In the genomic region with DNA sequence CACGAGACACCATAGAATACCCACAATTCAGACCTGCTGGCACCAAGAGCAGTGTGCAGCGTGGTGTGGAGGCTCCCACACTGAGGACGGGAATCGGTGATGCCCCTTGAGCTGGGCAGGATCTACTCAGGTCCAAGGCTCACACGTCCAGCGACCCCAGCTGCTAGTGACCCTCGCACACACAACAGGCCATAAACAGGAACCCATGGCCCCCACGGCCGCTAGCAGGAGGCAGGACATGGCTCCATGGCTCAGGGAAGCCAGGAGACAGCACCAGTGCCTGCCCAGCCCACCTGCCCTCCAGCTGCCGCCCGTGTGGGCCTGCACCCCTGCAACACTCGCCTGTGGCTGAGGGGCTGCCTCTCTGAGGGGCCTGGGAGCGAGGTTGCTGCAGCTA, we compare ENCODE assay signal across 21 cellular contexts.
"Had no signal": no experiment of that assay in that cellular context is flagged by ENCODE, and none has a peak within 500 bp of the region (broad histone marks: within the 10 kb centered on the region; RNA-seq: fewer than 3 reads in every experiment).

No MANE protein-coding gene starts in this region.

- H3K4me3 ChIP-seq: heart left ventricle, lower lobe of right lung had no signal

- H3K4me3 Mint-ChIP-seq: activated B cell treated with CpG ODN at 0.5 μM for 24 hours; activated CD4-positive, alpha-beta T cell treated with anti-CD3 and anti-CD28 coated beads, Interleukin-2, amount 10 ng/mL, durations not matched to agents 24 days and 14 days; activated CD8-positive, alpha-beta T cell treated with anti-CD3 and anti-CD28 coated beads, Interleukin-2, amount 10 ng/mL, durations not matched to agents 7 days and 5 days; activated naive CD4-positive, alpha-beta T cell treated with anti-CD3 and anti-CD28 coated beads for 36 hours; activated naive CD8-positive, alpha-beta T cell treated with anti-CD3 and anti-CD28 coated beads, Interleukin-2, amount 50 U/mL, for 24 hours; effector memory CD8-positive, alpha-beta T cell; mesothelial cell of epicardium; naive B cell; T-helper 2 cell treated with Interferon-gamma antibody and Interleukin-4, amounts not matched to agents 5 μg/mL and 100 μg/mL, for 36 hours; type B pancreatic cell had no signal

- H3K9me3 Mint-ChIP-seq: activated CD4-positive, alpha-beta T cell treated with anti-CD3 and anti-CD28 coated beads, Interleukin-2, amount 10 ng/mL, durations not matched to agents 24 days and 14 days; activated naive CD4-positive, alpha-beta T cell treated with anti-CD3 and anti-CD28 coated beads for 36 hours; activated naive CD8-positive, alpha-beta T cell treated with anti-CD3 and anti-CD28 coated beads, Interleukin-2, amount 50 U/mL, for 24 hours; activated T-helper 2 cell treated with anti-CD3 and anti-CD28 coated beads, Interferon-gamma antibody, Interleukin-2, Interleukin-4, amounts not matched to agents 10 μg/mL and 5 μg/mL and 100 μg/mL, durations not matched to agents 14 hours and 24 hours and 36 hours; effector memory CD8-positive, alpha-beta T cell; T-helper 2 cell treated with Interferon-gamma antibody and Interleukin-4, amounts not matched to agents 5 μg/mL and 100 μg/mL, for 36 hours; type B pancreatic cell had no signal

- DNase-seq: activated B cell treated with CpG ODN at 0.5 μM for 24 hours; activated CD4-positive, alpha-beta T cell treated with anti-CD3 and anti-CD28 coated beads, Interleukin-2, amount 10 ng/mL, durations not matched to agents 24 days and 14 days; activated CD8-positive, alpha-beta T cell treated with anti-CD3 and anti-CD28 coated beads, Interleukin-2, amount 10 ng/mL, durations not matched to agents 7 days and 5 days; activated naive CD4-positive, alpha-beta T cell treated with anti-CD3 and anti-CD28 coated beads for 36 hours; activated naive CD8-positive, alpha-beta T cell treated with anti-CD3 and anti-CD28 coated beads, Interleukin-2, amount 50 U/mL, for 24 hours; activated T-cell treated with anti-CD3 and anti-CD28 coated beads for 4 hours; dermis blood vessel endothelial cell; effector memory CD8-positive, alpha-beta T cell; foreskin melanocyte; heart left ventricle; left cardiac atrium; lower lobe of right lung; naive B cell; stimulated activated CD4-positive, alpha-beta T cell treated with anti-CD3 and anti-CD28 coated beads, Interleukin-2, amount 100 ng/mL, for 48 hours; stimulated activated naive CD4-positive, alpha-beta T cell had no signal

- ATAC-seq: activated CD8-positive, alpha-beta T cell treated with anti-CD3 and anti-CD28 coated beads, Interleukin-2, amount 10 ng/mL, durations not matched to agents 7 days and 5 days; activated naive CD8-positive, alpha-beta T cell treated with anti-CD3 and anti-CD28 coated beads, Interleukin-2, amount 50 U/mL, for 24 hours; effector memory CD8-positive, alpha-beta T cell; left cardiac atrium; lower lobe of right lung had no signal

- H3K9me3 ChIP-seq: heart left ventricle, lower lobe of right lung, neutrophil had no signal

- H3K36me3 ChIP-seq: heart left ventricle, lower lobe of right lung, neutrophil had no signal

- H3K27ac ChIP-seq: heart left ventricle, lower lobe of right lung, neutrophil, parathyroid adenoma had no signal

- H3K27ac Mint-ChIP-seq: activated CD4-positive, alpha-beta T cell treated with anti-CD3 and anti-CD28 coated beads, Interleukin-2, amount 10 ng/mL, durations not matched to agents 24 days and 14 days; activated CD8-positive, alpha-beta T cell treated with anti-CD3 and anti-CD28 coated beads, Interleukin-2, amount 10 ng/mL, durations not matched to agents 7 days and 5 days; activated naive CD8-positive, alpha-beta T cell treated with anti-CD3 and anti-CD28 coated beads, Interleukin-2, amount 50 U/mL, for 24 hours; activated T-helper 2 cell treated with anti-CD3 and anti-CD28 coated beads, Interferon-gamma antibody, Interleukin-2, Interleukin-4, amounts not matched to agents 10 μg/mL and 5 μg/mL and 100 μg/mL, durations not matched to agents 14 hours and 24 hours and 36 hours; mesothelial cell of epicardium; T-helper 2 cell treated with Interferon-gamma antibody and Interleukin-4, amounts not matched to agents 5 μg/mL and 100 μg/mL, for 36 hours; type B pancreatic cell had no signal

- H3K4me1 Mint-ChIP-seq: activated CD4-positive, alpha-beta T cell treated with anti-CD3 and anti-CD28 coated beads, Interleukin-2, amount 10 ng/mL, durations not matched to agents 24 days and 14 days; activated naive CD8-positive, alpha-beta T cell treated with anti-CD3 and anti-CD28 coated beads, Interleukin-2, amount 50 U/mL, for 24 hours; mesothelial cell of epicardium had no signal

- H3K4me1 ChIP-seq: heart left ventricle, lower lobe of right lung, parathyroid adenoma had no signal

- H3K36me3 Mint-ChIP-seq: mesothelial cell of epicardium, naive B cell, type B pancreatic cell had no signal
